ENCODE assay signal across 19 cellular contexts in the genomic region with DNA sequence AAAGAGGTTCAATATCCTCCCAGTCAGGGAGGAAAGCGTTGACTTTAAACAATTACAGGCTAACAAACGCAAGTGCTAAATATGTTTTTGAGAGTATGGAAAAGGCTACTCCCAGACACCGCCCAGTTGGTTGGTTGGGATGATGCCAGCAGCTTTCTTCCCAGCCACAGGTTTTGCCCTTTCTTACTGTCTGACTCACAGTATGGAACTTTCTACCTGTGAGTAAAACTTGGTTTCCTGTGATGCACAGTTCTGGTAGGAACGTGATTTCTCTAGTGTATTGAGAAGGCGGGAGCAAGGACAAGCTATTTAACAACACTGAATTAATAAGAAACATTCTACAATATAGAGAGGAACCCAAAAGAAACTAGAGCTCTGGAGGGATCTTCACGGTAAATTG.
DNase-seq lines count a peak whose midpoint lies in the region; ATAC-seq and TF ChIP-seq lines count a peak whose summit lies in the region.
"Had no signal": no experiment of that assay in that cellular context is flagged by ENCODE, and none has a peak within 500 bp of the region (broad histone marks: within the 10 kb centered on the region; RNA-seq: fewer than 3 reads in every experiment).

No MANE protein-coding gene starts in this region.

- DNase-seq in GM23338 (ENCODE audit: low spot score), result no peak
- DNase-seq in epithelial cell of esophagus (ENCODE audit: low read depth), result peak; percentile 94
- no peak for DNase-seq in nephron progenitor cell
- DNase-seq in GM19238 (ENCODE audit: insufficient read length, low spot score), result no peak
- no peak for DNase-seq in GM13977 (ENCODE audit: low spot score)
- DNase-seq in NCI-H2171 treated with DMSO at 0.1 percent for 48 hours (lab: John Stamatoyannopoulos, UW), result no peak
- no peak for DNase-seq in NK-92 (lab: John Stamatoyannopoulos, UW; ENCODE audit: unreplicated experiment)
- DNase-seq: Calu3; CD8-positive, alpha-beta T cell; EL; IMR-90; MG63; NCI-H1048; NCI-H1436; NCI-H2029; NCI-H446 treated with DMSO at 0.1 percent for 48 hours had no signal

- H3K27ac ChIP-seq in GM23338 (ENCODE audit: low read depth) (no peak overlapping the region), OCI-LY3 (ENCODE audit: low read length) (no peak overlapping the region)
- H3K27ac ChIP-seq: BLaER1, SK-N-MC had no signal

- peaks cover 4% of the 10 kb centered on the region; the same call in 1 of the 3 replicates for H3K9me3 Mint-ChIP-seq in GM23338
- peaks cover 11% of the 10 kb centered on the region for H3K9me3 Mint-ChIP-seq in nephron progenitor cell
- H3K9me3 Mint-ChIP-seq: CD8-positive, alpha-beta T cell had no signal

- H3K9me2 ChIP-seq in GM23338 (ENCODE audit: insufficient read depth), result no peaks in the 10 kb centered on the region

- H3K36me3 Mint-ChIP-seq in GM23338 (ENCODE audit: low read depth) (no peaks in the 10 kb centered on the region), nephron progenitor cell (ENCODE audit: low read depth) (peaks cover 4% of the 10 kb centered on the region)
- H3K36me3 Mint-ChIP-seq: CD8-positive, alpha-beta T cell had no signal

- H3K36me3 ChIP-seq in GM23338 (ENCODE audit: insufficient read depth), result no peaks in the 10 kb centered on the region
- H3K36me3 ChIP-seq in OCI-LY3 (replicated peaks; ENCODE audit: low read depth, low read length), result no peaks in the 10 kb centered on the region
- H3K36me3 ChIP-seq: BLaER1, MG63 had no signal

- H3K4me3 ChIP-seq in GM23338, result no peak overlapping the region
- no peak overlapping the region for H3K4me3 ChIP-seq in OCI-LY3 (ENCODE audit: low read length)
- no peak overlapping the region for H3K4me3 ChIP-seq in epithelial cell of esophagus (ENCODE audit: low read length)
- H3K4me3 ChIP-seq: BLaER1, MG63, SK-N-MC had no signal

- H3K9ac ChIP-seq in OCI-LY3 (ENCODE audit: low read length), result no peak overlapping the region
- H3K9ac ChIP-seq: BLaER1 had no signal

- H2AFZ ChIP-seq in GM23338 (0 out of 2 replicates have a peak overlapping the region, but pooled peaks have one; percentile 9), OCI-LY3 (ENCODE audit: low read depth, low read length) (peak overlapping the region; percentile 29; the same call in 1 of the 2 replicates)

- no peaks in the 10 kb centered on the region for H3K9me3 ChIP-seq in OCI-LY3 (ENCODE audit: insufficient read depth, low read length)
- H3K9me3 ChIP-seq: BLaER1, MG63 had no signal

- H3K79me2 ChIP-seq in GM23338 (replicated peaks; ENCODE audit: insufficient read depth) (no peaks in the 10 kb centered on the region), OCI-LY3 (ENCODE audit: low read length) (no peaks in the 10 kb centered on the region)

- H3K4me3 Mint-ChIP-seq in GM23338 (no peak overlapping the region), nephron progenitor cell (no peak overlapping the region)
- H3K4me3 Mint-ChIP-seq: CD8-positive, alpha-beta T cell had no signal

- in situ Hi-C loops in GM13977 (cut with MboI; ENCODE audit: low pct_unique_long_range_greater_than_20kb, low sequenced_read_pairs, unreplicated experiment), result no loop called here

- no peak overlapping the region for H3K4me2 ChIP-seq in GM23338
- no peak overlapping the region for H3K4me2 ChIP-seq in OCI-LY3 (ENCODE audit: low read length)
- H3K4me2 ChIP-seq: BLaER1 had no signal

- TF ChIP-seq CTCF in GM23338 (conservative IDR thresholded peaks at IDR 0.05; ENCODE audit: low read depth in 2 of 2), result no peak
- TF ChIP-seq CTCF in OCI-LY3 (IDR thresholded peaks at IDR 0.05; ENCODE audit: low read depth, low read length), result no peak
- TF ChIP-seq CTCF in epithelial cell of esophagus (IDR thresholded peaks at IDR 0.05; ENCODE audit: insufficient read depth, low read depth, low read length, missing control alignments), result no peak
- no peak for TF ChIP-seq CTCF in nephron progenitor cell (IDR thresholded peaks at IDR 0.05)
- no peak for TF ChIP-seq CTCF in GM13977 (IDR thresholded peaks at IDR 0.05; ENCODE audit: extremely low read depth, insufficient read depth, missing control alignments)

- H3K4me1 ChIP-seq in GM23338 (ENCODE audit: insufficient read depth) (peaks cover 14% of the 10 kb centered on the region; the same call in 1 of the 2 replicates), OCI-LY3 (ENCODE audit: low read length) (no peaks in the 10 kb centered on the region)
- H3K4me1 ChIP-seq: BLaER1 had no signal

- H4K20me1 ChIP-seq in GM23338 (replicated peaks; ENCODE audit: insufficient read depth), result no peaks in the 10 kb centered on the region
- H4K20me1 ChIP-seq in OCI-LY3 (ENCODE audit: insufficient read depth, low read length), result no peaks in the 10 kb centered on the region
- H4K20me1 ChIP-seq: BLaER1 had no signal

- ATAC-seq in GM23338, result no peak
- ATAC-seq: CD8-positive, alpha-beta T cell had no signal

- H3K27me3 Mint-ChIP-seq in GM23338 (ENCODE audit: insufficient read depth, low read depth, poor library complexity), result no peaks in the 10 kb centered on the region
- peaks cover 7% of the 10 kb centered on the region for H3K27me3 Mint-ChIP-seq in nephron progenitor cell (ENCODE audit: low read depth, poor library complexity)

- H3K27ac Mint-ChIP-seq in GM23338 (no peak overlapping the region), nephron progenitor cell (peak overlapping the region; percentile 48)
- H3K27ac Mint-ChIP-seq: CD8-positive, alpha-beta T cell had no signal

- H3F3A ChIP-seq in GM23338 (replicated peaks; ENCODE audit: low read depth), result no peaks in the 10 kb centered on the region

- H3K27me3 ChIP-seq in GM23338 (ENCODE audit: insufficient read depth) (no peaks in the 10 kb centered on the region), OCI-LY3 (ENCODE audit: low read depth, low read length) (no peaks in the 10 kb centered on the region)
- H3K27me3 ChIP-seq: BLaER1, MG63 had no signal

- H3K4me1 Mint-ChIP-seq in GM23338 (peaks cover 13% of the 10 kb centered on the region; the same call in 2 of the 3 replicates), nephron progenitor cell (no peaks in the 10 kb centered on the region)

TF ChIP-seq in GM23338, 12 proteins besides CTCF, POLR2A, EP300 and RAD21 (continues in another document):
- TF ChIP-seq ZNF114 (CRISPR knock-in tag; IDR thresholded peaks at IDR 0.05) (no peak), POLR2AphosphoS5 (IDR thresholded peaks at IDR 0.05; ENCODE audit: low read depth) (no peak), EZH2 (IDR thresholded peaks at IDR 0.05; ENCODE audit: low read depth, unreplicated experiment) (no peak), ZNF462 (CRISPR knock-in tag; IDR thresholded peaks at IDR 0.05) (no peak)
